ENCODE assay signal across 21 cellular contexts in the genomic region with DNA sequence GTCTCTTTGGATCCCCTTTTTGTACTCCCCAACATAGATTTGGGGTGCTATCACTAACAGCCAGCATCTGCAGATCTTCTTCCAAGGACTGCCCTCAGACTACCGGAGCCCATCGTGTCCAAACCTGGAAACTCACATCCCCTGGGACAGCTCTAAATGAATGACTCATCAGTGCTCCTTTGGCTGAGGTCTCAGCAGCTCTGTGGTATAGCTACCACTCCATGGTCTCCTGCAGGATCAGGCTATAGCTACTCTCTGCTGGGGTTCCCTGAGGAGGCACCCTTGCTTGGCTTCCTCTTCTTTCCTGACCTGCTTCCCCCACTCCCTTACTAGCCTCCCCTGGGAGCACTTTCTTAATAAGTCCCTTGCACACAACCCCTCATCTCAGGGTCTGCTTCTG.
"Had no signal": no experiment of that assay in that cellular context is flagged by ENCODE, and none has a peak within 500 bp of the region (broad histone marks: within the 10 kb centered on the region; RNA-seq: fewer than 3 reads in every experiment).

No MANE protein-coding gene starts in this region.

- H3K4me2 ChIP-seq: smooth muscle cell had no signal

- H3K4me1 ChIP-seq: foreskin keratinocyte, left lung, stomach, testis, uterus had no signal

- H3K9me3 ChIP-seq: left lung, stomach, testis, uterus had no signal

- DNase-seq: activated CD4-positive, alpha-beta T cell treated with anti-CD3 and anti-CD28 coated beads, Interleukin-2, amount 50 U/mL, for 1 hour; activated CD8-positive, alpha-beta T cell treated with anti-CD3 and anti-CD28 coated beads, Interleukin-2, amount 10 ng/mL, durations not matched to agents 7 days and 5 days; activated gamma-delta T cell; activated naive CD4-positive, alpha-beta T cell treated with anti-CD3 and anti-CD28 coated beads, Interleukin-2, amount 50 U/mL, for 16 hours; activated naive CD8-positive, alpha-beta T cell treated with anti-CD3 and anti-CD28 coated beads, Interleukin-2, amount 50 U/mL, for 24 hours; foreskin keratinocyte; hippocampal formation; kidney glomerular epithelial cell; left lung; naive thymus-derived CD4-positive, alpha-beta T cell; occipital lobe; stimulated activated CD4-positive, alpha-beta T cell treated with anti-CD3 and anti-CD28 coated beads, Interleukin-15, amount 100 ng/mL, for 24 hours; stomach; testis; trophoblast cell; uterus had no signal

- H3K36me3 ChIP-seq: left lung, stomach, uterus had no signal

- H3K27ac ChIP-seq: epithelial cell of prostate, foreskin keratinocyte, left lung, stomach, testis, uterus had no signal

- ATAC-seq: activated CD8-positive, alpha-beta T cell treated with anti-CD3 and anti-CD28 coated beads, Interleukin-2, amount 10 ng/mL, durations not matched to agents 7 days and 5 days; activated naive CD8-positive, alpha-beta T cell treated with anti-CD3 and anti-CD28 coated beads, Interleukin-2, amount 50 U/mL, for 24 hours; foreskin keratinocyte; left lung; naive thymus-derived CD4-positive, alpha-beta T cell; sciatic nerve; stimulated activated memory B cell treated with anti-CD40 and anti-IgM and Interleukin-4, amounts not matched to agents 10 μg/mL and 1 μg/mL and 100 μg/mL, for 72 hours had no signal

- H3K4me3 ChIP-seq: left lung, lung, smooth muscle cell, stomach, testis, uterus had no signal

- H3K27me3 ChIP-seq: foreskin keratinocyte, stomach, testis had no signal
